ENCODE assay signal across 26 cellular contexts in genomic region chr3:27076815-27077630, GRCh38.
"Had no signal": no experiment of that assay in that cellular context is flagged by ENCODE, and none has a peak within 500 bp of the region (broad histone marks: within the 10 kb centered on the region; RNA-seq: fewer than 3 reads in every experiment).

No MANE protein-coding gene starts in this region.

- H3K36me3 ChIP-seq: esophagus muscularis mucosa, gastroesophageal sphincter, pancreas, spleen, tibial artery, upper lobe of right lung, vagina had no signal

- H3K27me3 ChIP-seq: esophagus muscularis mucosa, gastroesophageal sphincter, pancreas, tibial artery, upper lobe of right lung, vagina had no signal

- H3K9me3 ChIP-seq: esophagus muscularis mucosa, gastroesophageal sphincter, pancreas, spleen, tibial artery, upper lobe of right lung, vagina had no signal

- H3K27ac ChIP-seq: epithelial cell of prostate, esophagus muscularis mucosa, gastroesophageal sphincter, pancreas, tibial artery, upper lobe of right lung, vagina had no signal

- H3K27me3 Mint-ChIP-seq: progenitor cell of endocrine pancreas; stimulated activated memory B cell treated with anti-CD40 and anti-IgM and Interleukin-4, amounts not matched to agents 10 μg/mL and 1 μg/mL and 100 μg/mL, for 72 hours; stimulated activated naive CD8-positive, alpha-beta T cell treated with anti-CD3 and anti-CD28 coated beads, Interleukin-15, Interleukin-2, amounts not matched to agents 100 ng/mL and 50 ng/mL, for 24 hours had no signal

- H3K4me1 ChIP-seq: pancreas, upper lobe of right lung had no signal

- H3K36me3 Mint-ChIP-seq: immature natural killer cell; memory B cell; naive thymus-derived CD4-positive, alpha-beta T cell; stimulated activated memory B cell treated with anti-CD40 and anti-IgM and Interleukin-4, amounts not matched to agents 10 μg/mL and 1 μg/mL and 100 μg/mL, for 72 hours had no signal

- H3K4me1 Mint-ChIP-seq: immature natural killer cell; memory B cell; naive thymus-derived CD4-positive, alpha-beta T cell; stimulated activated memory B cell treated with anti-CD40 and anti-IgM and Interleukin-4, amounts not matched to agents 10 μg/mL and 1 μg/mL and 100 μg/mL, for 72 hours had no signal

- H3K4me3 Mint-ChIP-seq: dendritic cell treated with granulocyte-macrophage colony-stimulating factor and Interleukin-4, amounts not matched to agents 40 ng/mL and 50 ng/mL, for 4 days; effector memory CD8-positive, alpha-beta T cell; immature natural killer cell; memory B cell; naive thymus-derived CD4-positive, alpha-beta T cell; neural crest cell; stimulated activated memory B cell treated with anti-CD40 and anti-IgM and Interleukin-4, amounts not matched to agents 10 μg/mL and 1 μg/mL and 100 μg/mL, for 72 hours; stimulated activated naive CD8-positive, alpha-beta T cell treated with anti-CD3 and anti-CD28 coated beads, Interleukin-15, Interleukin-2, amounts not matched to agents 100 ng/mL and 50 ng/mL, for 24 hours had no signal

- H3K9me3 Mint-ChIP-seq: dendritic cell treated with granulocyte-macrophage colony-stimulating factor and Interleukin-4, amounts not matched to agents 40 ng/mL and 50 ng/mL, for 4 days; immature natural killer cell; memory B cell; neural crest cell; stimulated activated memory B cell treated with anti-CD40 and anti-IgM and Interleukin-4, amounts not matched to agents 10 μg/mL and 1 μg/mL and 100 μg/mL, for 72 hours; stimulated activated naive CD8-positive, alpha-beta T cell treated with anti-CD3 and anti-CD28 coated beads, Interleukin-15, Interleukin-2, amounts not matched to agents 100 ng/mL and 50 ng/mL, for 24 hours had no signal

- H3K27ac Mint-ChIP-seq: dendritic cell treated with granulocyte-macrophage colony-stimulating factor and Interleukin-4, amounts not matched to agents 40 ng/mL and 50 ng/mL, for 4 days; effector memory CD8-positive, alpha-beta T cell; immature natural killer cell; memory B cell; naive thymus-derived CD4-positive, alpha-beta T cell; progenitor cell of endocrine pancreas; stimulated activated memory B cell treated with anti-CD40 and anti-IgM and Interleukin-4, amounts not matched to agents 10 μg/mL and 1 μg/mL and 100 μg/mL, for 72 hours; stimulated activated naive CD8-positive, alpha-beta T cell treated with anti-CD3 and anti-CD28 coated beads, Interleukin-15, Interleukin-2, amounts not matched to agents 100 ng/mL and 50 ng/mL, for 24 hours had no signal

- H3K4me3 ChIP-seq: esophagus muscularis mucosa, gastroesophageal sphincter, pancreas, spleen, tibial artery, upper lobe of right lung, vagina had no signal

- DNase-seq: cerebellar nuclear complex; effector memory CD8-positive, alpha-beta T cell; foreskin fibroblast; glutamatergic neuron; immature natural killer cell; kidney; left cardiac atrium; naive thymus-derived CD4-positive, alpha-beta T cell; nucleus accumbens; pancreas; spleen; stimulated activated CD4-positive, alpha-beta T cell treated with anti-CD3 and anti-CD28 coated beads, Interleukin-15, amount 100 ng/mL, for 24 hours; stimulated activated CD4-positive, alpha-beta T cell treated with anti-CD3 and anti-CD28 coated beads, Interleukin-1b, Interleukin-23, amount 100 ng/mL, for 48 hours; stimulated activated CD4-positive, alpha-beta T cell treated with anti-CD3 and anti-CD28 coated beads, Interleukin-4, amount 100 ng/mL, for 24 hours; tibial artery; upper lobe of right lung had no signal
